Comparison of ENCODE assay signal across 1 cellular context in genomic region chr6:157078326-157078725, GRCh38.
TF ChIP-seq lines count a peak whose summit lies in the region.

No MANE protein-coding gene starts in this region.

TF ChIP-seq in WTC11, 78 proteins besides CTCF, POLR2A, EP300 and RAD21 (continued from another document):
- TF ChIP-seq MLX (CRISPR knock-in tag; IDR thresholded peaks at IDR 0.05) (no peak), OVOL2 (CRISPR knock-in tag; IDR thresholded peaks at IDR 0.05; ENCODE audit: borderline replicate concordance) (no peak), ELF4 (CRISPR knock-in tag; IDR thresholded peaks at IDR 0.05; ENCODE audit: low read depth) (no peak), PREB (CRISPR knock-in tag; IDR thresholded peaks at IDR 0.05; ENCODE audit: borderline replicate concordance) (no peak), SP1 (CRISPR knock-in tag; conservative IDR thresholded peaks at IDR 0.05) (no peak), SOX15 (CRISPR knock-in tag; IDR thresholded peaks at IDR 0.05) (no peak), E2F1 (CRISPR knock-in tag; IDR thresholded peaks at IDR 0.05) (no peak), STAT6 (CRISPR knock-in tag; conservative IDR thresholded peaks at IDR 0.05; ENCODE audit: low read depth) (no peak), ZNF423 (CRISPR knock-in tag; IDR thresholded peaks at IDR 0.05) (no peak), ZNF138 (CRISPR knock-in tag; conservative IDR thresholded peaks at IDR 0.05) (no peak), GTF2I (CRISPR knock-in tag; conservative IDR thresholded peaks at IDR 0.05) (no peak), TEAD1 (CRISPR knock-in tag; IDR thresholded peaks at IDR 0.05) (no peak), JUN (CRISPR knock-in tag; IDR thresholded peaks at IDR 0.05) (no peak), ZNF281 (CRISPR knock-in tag; IDR thresholded peaks at IDR 0.05) (no peak), ZNF219 (CRISPR knock-in tag; IDR thresholded peaks at IDR 0.05; ENCODE audit: borderline replicate concordance) (no peak)
